In genomic region chr10:25047902-25048301, GRCh38 we compare ENCODE assay signal across 21 cellular contexts. TPM values are rescaled to one million over a fixed set of nuclear protein-coding genes. Genes with fewer than 3 reads are reported as not detected.
A peak's percentile ranks its signal among the peaks of the same experiment; 100 is the strongest.
DNase-seq lines count a peak whose midpoint lies in the region; TF ChIP-seq lines count a peak whose summit lies in the region.
"Had no signal": no experiment of that assay in that cellular context is flagged by ENCODE, and none has a peak within 500 bp of the region (broad histone marks: within the 10 kb centered on the region; RNA-seq: fewer than 3 reads in every experiment).

No MANE protein-coding gene starts in this region.

- H3K4me3 ChIP-seq in A673 (ENCODE audit: low read depth, low read length, poor library complexity, severe bottlenecking): no peak overlapping the region
- H3K4me3 ChIP-seq: dorsolateral prefrontal cortex, gastroesophageal sphincter, SJCRH30, vagina had no signal

- DNase-seq in AG20443 (ENCODE audit: low spot score) (peak; percentile 82), M059J (ENCODE audit: low read depth) (peak; percentile 82), astrocyte of the hippocampus (ENCODE audit: low read depth, low spot score) (peak; percentile 84), inferior parietal cortex (ENCODE audit: extremely low spot score) (peak; percentile 13), medulla oblongata (ENCODE audit: extremely low spot score) (no peak), SW 1271 (lab: John Stamatoyannopoulos, UW) (no peak), A673 (ENCODE audit: low spot score) (no peak), HPDE6-E6E7 (ENCODE audit: extremely low spot score) (no peak)
- DNase-seq: activated B cell treated with CpG ODN at 0.5 μM for 24 hours; activated naive CD8-positive, alpha-beta T cell treated with anti-CD3 and anti-CD28 coated beads, Interleukin-2, amount 50 U/mL, for 24 hours; BE2C; dorsolateral prefrontal cortex; kidney glomerular epithelial cell; naive thymus-derived CD4-positive, alpha-beta T cell; NCI-H2081; retina; SJCRH30; stimulated activated CD4-positive, alpha-beta T cell treated with anti-CD3 and anti-CD28 coated beads, Interleukin-2, amount 100 ng/mL, for 48 hours had no signal

- no peaks in the 10 kb centered on the region for H3K9me3 ChIP-seq in A673 (ENCODE audit: low read depth, low read length, poor library complexity, severe bottlenecking)
- H3K9me3 ChIP-seq: BE2C, gastroesophageal sphincter, vagina had no signal

- intact Hi-C loops in A673 (cut with micrococcal nuclease; ENCODE audit: unreplicated experiment): no loop called here

- no peaks in the 10 kb centered on the region for H3K4me1 ChIP-seq in A673 (ENCODE audit: insufficient read depth, low read length, poor library complexity, severe bottlenecking)
- H3K4me1 ChIP-seq: BE2C, gastroesophageal sphincter, SJCRH30 had no signal

- H3K27me3 ChIP-seq in A673 (replicated peaks; ENCODE audit: insufficient read depth, low read depth, low read length, poor library complexity): no peaks in the 10 kb centered on the region
- H3K27me3 ChIP-seq: BE2C, dorsolateral prefrontal cortex, gastroesophageal sphincter, vagina had no signal

- POLR2A ChIA-PET in A673 (lab: Charles Lee; ENCODE audit: low non-redundant PET): no interaction called here

- CTCF ChIA-PET in A673 (lab: Charles Lee): no interaction called here

- BruUV-seq in A673 (replicated peaks; lab: Mats Ljungman, UMichigan): no TSS peak

- H3K27ac ChIP-seq in A673 (ENCODE audit: low read depth, low read length, poor library complexity, severe bottlenecking): no peak overlapping the region
- H3K27ac ChIP-seq: gastroesophageal sphincter, KMS-11, SJCRH30, vagina had no signal

- H3K36me3 ChIP-seq in A673 (ENCODE audit: insufficient read depth, low read length, poor library complexity, severe bottlenecking): no peaks in the 10 kb centered on the region
- H3K36me3 ChIP-seq: BE2C, gastroesophageal sphincter, SJCRH30, vagina had no signal

- TF ChIP-seq CTCF in A673 (conservative IDR thresholded peaks at IDR 0.05; ENCODE audit: low read depth, low read length): no peak

RNA-seq across cellular contexts. Expression of gene THNSL1, which starts 31.5 kb away (rescaled TPM):
- 1.2 and 1.5 TPM in 2 replicates for total RNA-seq in M059J (2014; rRNA removed; shearing (Covaris generic))
- 6.2 and 7.1 TPM in 2 replicates for total RNA-seq in A673 (2021)

RNA-seq across cellular contexts. Expression of gene ENKUR, which starts 31.9 kb away (rescaled TPM):
- not detected in 2 replicates for total RNA-seq in M059J (2014; rRNA removed; shearing (Covaris generic))
- 0.17 TPM in 1 of 2 replicates, not detected in the other for total RNA-seq in A673 (2021)
- total RNA-seq: activated B cell treated with CpG ODN at 0.5 μM for 24 hours, SJCRH30, vagina had no signal

Comparison
In these comparisons a context has a peak if more than half of its experiments do, and no peak if none do; other contexts are left out.
1. DNase-seq: peak in AG20443 (single experiment), M059J (single experiment), astrocyte of the hippocampus (single experiment) and inferior parietal cortex (single experiment); none in medulla oblongata (single experiment), SW 1271 (0 of 2), A673 (single experiment) and HPDE6-E6E7 (single experiment).